Comparison of ENCODE assay signal across 8 cellular contexts in the genomic region with DNA sequence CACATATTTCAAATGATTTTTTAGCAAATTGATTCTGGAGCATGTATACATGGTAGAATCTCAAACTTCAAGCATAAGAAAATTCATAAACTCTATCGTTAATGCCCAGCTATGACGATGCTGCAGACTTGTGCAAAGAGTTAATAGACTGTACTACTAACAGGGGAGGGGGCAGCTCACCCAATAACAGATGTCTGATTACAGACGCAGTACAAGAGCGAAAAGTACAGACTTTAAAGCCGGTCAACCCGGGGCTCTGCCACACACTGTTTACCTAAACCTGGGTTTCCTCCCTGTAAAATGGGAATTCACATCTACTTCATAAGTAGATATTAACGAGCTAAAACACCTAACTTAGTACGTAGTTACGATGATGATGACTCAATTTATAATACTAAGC. TPM values are rescaled to one million over a fixed set of nuclear protein-coding genes. Genes with fewer than 3 reads are reported as not detected.
A peak's percentile ranks its signal among the peaks of the same experiment; 100 is the strongest.
DNase-seq lines count a peak whose midpoint lies in the region; ATAC-seq, FAIRE-seq and TF ChIP-seq lines count a peak whose summit lies in the region.

No MANE protein-coding gene starts in this region.

- no peaks in the 10 kb centered on the region for H3K36me3 ChIP-seq in PC-3 (ENCODE audit: low read depth, low read length)
- no peaks in the 10 kb centered on the region for H3K36me3 ChIP-seq in pancreas

- no peak for FAIRE-seq in pancreas (lab: Jason Lieb, UNC)

- CTCF ChIA-PET in PC-3 (lab: Charles Lee): no interaction called here

- H3K27ac ChIP-seq in PC-3 (ENCODE audit: low read length): no peak overlapping the region
- H3K27ac ChIP-seq in pancreas: peak overlapping the region in 2 of 4 donors; percentile 28 to 83

- 1 to 2% methylated on average over 9 of the region's 9 CpGs for WGBS in pancreas, 2 donors

- H3K9ac ChIP-seq in PC-3 (ENCODE audit: low read length): peak overlapping the region; percentile 78

- H3K27me3 ChIP-seq in PC-3 (ENCODE audit: low read length): no peaks in the 10 kb centered on the region
- H3K27me3 ChIP-seq in pancreas: no peaks in the 10 kb centered on the region

- H4K20me1 ChIP-seq in PC-3 (ENCODE audit: low read length): no peaks in the 10 kb centered on the region

- DNase-seq in EH (ENCODE audit: low read depth) (peak; percentile 3), PC-3 (no peak), epithelial cell of esophagus (ENCODE audit: low read depth) (no peak), pancreas (no peak), pons (ENCODE audit: low spot score) (no peak), NCI-H1436 treated with DMSO at 0.1 percent for 48 hours (lab: John Stamatoyannopoulos, UW) (no peak), NCI-H2029 (lab: John Stamatoyannopoulos, UW) (no peak)

- peak overlapping the region; percentile 71; the same call in 1 of the 2 replicates for H2AFZ ChIP-seq in PC-3 (ENCODE audit: low read length)

- no peaks in the 10 kb centered on the region for H3K9me2 ChIP-seq in PC-3 (replicated peaks; ENCODE audit: low read length)

- no TSS peak for BruUV-seq in PC-3 (replicated peaks; lab: Mats Ljungman, UMichigan)

- ATAC-seq in PC-3 (no peak), pancreas (peak in 1 of 4 donors; percentile 1), GM18858 (IDR thresholded peaks at IDR 0.05; ENCODE audit: unreplicated experiment) (no peak)

- no peaks in the 10 kb centered on the region for H3F3A ChIP-seq in PC-3 (ENCODE audit: low read length, unreplicated experiment)

- peak overlapping the region; percentile 83 for H3K4me3 ChIP-seq in PC-3 (ENCODE audit: low read length)
- H3K4me3 ChIP-seq in epithelial cell of esophagus (ENCODE audit: low read length): peak overlapping the region; percentile 97
- H3K4me3 ChIP-seq in pancreas: peak overlapping the region; percentile 66 to 92 (median 79)

- H3K9me3 ChIP-seq in PC-3 (ENCODE audit: low read length): no peaks in the 10 kb centered on the region
- no peaks in the 10 kb centered on the region for H3K9me3 ChIP-seq in pancreas

- TF ChIP-seq CTCF in PC-3 (conservative IDR thresholded peaks at IDR 0.05; ENCODE audit: low read depth, low read length) (no peak), epithelial cell of esophagus (IDR thresholded peaks at IDR 0.05; ENCODE audit: insufficient read depth, low read depth, low read length, missing control alignments) (no peak), pancreas (IDR thresholded peaks at IDR 0.05) (no peak)

- POLR2A ChIA-PET in PC-3 (lab: Charles Lee; ENCODE audit: unreplicated experiment): no interaction called here

- H3K79me2 ChIP-seq in PC-3 (ENCODE audit: low read length): peaks cover 51% of the 10 kb centered on the region

- intact Hi-C loops in PC-3 (cut with micrococcal nuclease): no loop called here
- intact Hi-C loops in pancreas (cut with DNase I): no loop called here

- H3K4me1 ChIP-seq in PC-3 (ENCODE audit: insufficient read depth, low read length) (peaks cover 7% of the 10 kb centered on the region; the same call in 1 of the 2 replicates), pancreas (peaks cover 9 to 22% (median 19%) of the 10 kb centered on the region in 3 donors)

- H3K4me2 ChIP-seq in PC-3 (ENCODE audit: low read length): peak overlapping the region; percentile 83

RNA-seq across cellular contexts. Expression of a gene that starts 0.7 kb away (rescaled TPM):
- total RNA-seq in PC-3 (2014; rRNA removed) (4.7 and 7.7 TPM in 2 replicates), pancreas (1 to 10 TPM; 4.5 to 10.0 (median 5.9) TPM)
- 1 to 10 TPM; 2.1 to 3.6 TPM for polyA plus RNA-seq in pancreas

RNA-seq across cellular contexts. Expression of a gene that starts 1.3 kb away (rescaled TPM):
- total RNA-seq in PC-3 (2014; rRNA removed) (1.4 and 1.6 TPM in 2 replicates), pancreas (1 to 10 TPM in 2 of 6 donors, under 1 TPM in 4; 0.51 to 1.5 (median 0.91) TPM)
- 1 to 10 TPM; 1.8 to 2.3 TPM for polyA plus RNA-seq in pancreas

RNA-seq across cellular contexts. Expression of a gene that starts 1.3 kb away (rescaled TPM):
- total RNA-seq in PC-3 (2014; rRNA removed): 6.6 and 6.7 TPM in 2 replicates
- total RNA-seq in pancreas: 10 to 100 TPM in 2 of 6 donors, 1 to 10 TPM in 4; 5.6 to 11.9 (median 8.2) TPM
- polyA plus RNA-seq in pancreas: 10 to 100 TPM in 1 of 2 donors, 1 to 10 TPM in 1; 8.1 to 12.1 TPM
